ENCODE assay signal across 8 cellular contexts in the genomic region with DNA sequence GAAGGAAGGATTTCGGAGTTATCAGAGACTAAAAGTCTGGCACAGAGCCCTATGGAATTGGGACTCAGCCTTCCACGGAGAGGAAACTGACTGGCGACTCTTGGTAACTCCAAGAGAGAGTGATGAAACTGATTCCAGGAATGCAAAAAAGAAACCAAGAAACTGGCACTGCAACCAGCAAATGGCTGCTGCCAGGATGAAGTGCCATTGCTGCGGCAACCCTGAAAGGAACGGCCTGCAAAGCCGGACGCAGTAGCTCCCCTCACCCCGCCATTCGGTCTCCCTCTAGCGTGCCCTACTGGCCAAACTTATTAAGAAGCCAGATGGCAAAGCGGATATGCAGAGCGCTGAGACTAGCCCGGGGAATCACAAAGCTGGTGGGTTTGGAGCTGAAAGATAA.
DNase-seq lines count a peak whose midpoint lies in the region; ATAC-seq and TF ChIP-seq lines count a peak whose summit lies in the region.

No MANE protein-coding gene starts in this region.

- H3K27ac ChIP-seq in DOHH2 (ENCODE audit: low read depth, low read length), result peak overlapping the region; percentile 96

- H3K4me1 Mint-ChIP-seq in activated T-helper 1 cell treated with anti-CD3 and anti-CD28 coated beads, Interleukin-12 subunit alpha, Interleukin-12 subunit beta, Interleukin-2, Interleukin-4 antibody, amounts not matched to agents 30 ng/mL and 10 ng/mL and 1 ng/mL, durations not matched to agents 14 hours and 24 hours and 36 hours (ENCODE audit: low read depth), result peaks cover 6% of the 10 kb centered on the region
- H3K4me1 Mint-ChIP-seq in glutamatergic neuron (ENCODE audit: low read depth, unreplicated experiment), result peaks cover 23% of the 10 kb centered on the region
- H3K4me1 Mint-ChIP-seq in Calu3 (ENCODE audit: low read depth, unreplicated experiment), result no peaks in the 10 kb centered on the region
- H3K4me1 Mint-ChIP-seq in activated T-helper 2 cell treated with anti-CD3 and anti-CD28 coated beads, Interferon-gamma antibody, Interleukin-2, Interleukin-4, amounts not matched to agents 10 μg/mL and 5 μg/mL and 100 μg/mL, durations not matched to agents 14 hours and 24 hours and 36 hours (ENCODE audit: low read depth), result peaks cover 3% of the 10 kb centered on the region

- H3K36me3 Mint-ChIP-seq in activated T-helper 1 cell treated with anti-CD3 and anti-CD28 coated beads, Interleukin-12 subunit alpha, Interleukin-12 subunit beta, Interleukin-2, Interleukin-4 antibody, amounts not matched to agents 30 ng/mL and 10 ng/mL and 1 ng/mL, durations not matched to agents 14 hours and 24 hours and 36 hours (ENCODE audit: low read depth), result no peaks in the 10 kb centered on the region
- H3K36me3 Mint-ChIP-seq in glutamatergic neuron (ENCODE audit: unreplicated experiment) (no peaks in the 10 kb centered on the region), Calu3 (ENCODE audit: insufficient read depth, unreplicated experiment) (no peaks in the 10 kb centered on the region)
- H3K36me3 Mint-ChIP-seq in activated T-helper 2 cell treated with anti-CD3 and anti-CD28 coated beads, Interferon-gamma antibody, Interleukin-2, Interleukin-4, amounts not matched to agents 10 μg/mL and 5 μg/mL and 100 μg/mL, durations not matched to agents 14 hours and 24 hours and 36 hours (ENCODE audit: low read depth), result no peaks in the 10 kb centered on the region

- no peak overlapping the region for H3K27ac Mint-ChIP-seq in activated T-helper 1 cell treated with anti-CD3 and anti-CD28 coated beads, Interleukin-12 subunit alpha, Interleukin-12 subunit beta, Interleukin-2, Interleukin-4 antibody, amounts not matched to agents 30 ng/mL and 10 ng/mL and 1 ng/mL, durations not matched to agents 14 hours and 24 hours and 36 hours
- H3K27ac Mint-ChIP-seq in glutamatergic neuron (ENCODE audit: unreplicated experiment) (peak overlapping the region; percentile 72), Calu3 (ENCODE audit: unreplicated experiment) (no peak overlapping the region)
- H3K27ac Mint-ChIP-seq in activated T-helper 2 cell treated with anti-CD3 and anti-CD28 coated beads, Interferon-gamma antibody, Interleukin-2, Interleukin-4, amounts not matched to agents 10 μg/mL and 5 μg/mL and 100 μg/mL, durations not matched to agents 14 hours and 24 hours and 36 hours, result no peak overlapping the region

- CTCF ChIA-PET in Calu3 (lab: Charles Lee), result no interaction called here

- no peaks in the 10 kb centered on the region for H3K9me2 ChIP-seq in DOHH2 (replicated peaks; ENCODE audit: control insufficient read depth, low read length)

- peaks cover 9% of the 10 kb centered on the region; the same call in 1 of the 2 replicates for H3K9me3 ChIP-seq in DOHH2 (ENCODE audit: control insufficient read depth, insufficient read depth, low read length)

- H3K4me3 Mint-ChIP-seq in activated T-helper 1 cell treated with anti-CD3 and anti-CD28 coated beads, Interleukin-12 subunit alpha, Interleukin-12 subunit beta, Interleukin-2, Interleukin-4 antibody, amounts not matched to agents 30 ng/mL and 10 ng/mL and 1 ng/mL, durations not matched to agents 14 hours and 24 hours and 36 hours, result no peak overlapping the region
- H3K4me3 Mint-ChIP-seq in glutamatergic neuron (ENCODE audit: unreplicated experiment) (peak overlapping the region; percentile 68), Calu3 (ENCODE audit: low read depth, unreplicated experiment) (no peak overlapping the region)
- H3K4me3 Mint-ChIP-seq in activated T-helper 2 cell treated with anti-CD3 and anti-CD28 coated beads, Interferon-gamma antibody, Interleukin-2, Interleukin-4, amounts not matched to agents 10 μg/mL and 5 μg/mL and 100 μg/mL, durations not matched to agents 14 hours and 24 hours and 36 hours (ENCODE audit: low read depth), result no peak overlapping the region

- peaks cover 34% of the 10 kb centered on the region for H3K36me3 ChIP-seq in DOHH2 (ENCODE audit: control insufficient read depth, low read length)

- H3K4me1 ChIP-seq in DOHH2 (ENCODE audit: control insufficient read depth, low read length), result peaks cover 46% of the 10 kb centered on the region

- H3K4me3 ChIP-seq in DOHH2 (ENCODE audit: low read length), result peak overlapping the region; percentile 65

- TF ChIP-seq CTCF in DOHH2 (IDR thresholded peaks at IDR 0.05; ENCODE audit: low read depth, low read length, poor library complexity, severe bottlenecking), result peak; percentile 53
- peak; percentile 67 for TF ChIP-seq CTCF in glutamatergic neuron (IDR thresholded peaks at IDR 0.05; ENCODE audit: partially characterized antibody, unreplicated experiment)
- no peak for TF ChIP-seq CTCF in omental fat pad (IDR thresholded peaks at IDR 0.05)
- TF ChIP-seq CTCF in Calu3 (IDR thresholded peaks at IDR 0.05; ENCODE audit: unreplicated experiment), result no peak

- H3K27me3 Mint-ChIP-seq in activated T-helper 1 cell treated with anti-CD3 and anti-CD28 coated beads, Interleukin-12 subunit alpha, Interleukin-12 subunit beta, Interleukin-2, Interleukin-4 antibody, amounts not matched to agents 30 ng/mL and 10 ng/mL and 1 ng/mL, durations not matched to agents 14 hours and 24 hours and 36 hours (ENCODE audit: insufficient read depth), result peaks cover 2% of the 10 kb centered on the region
- H3K27me3 Mint-ChIP-seq in glutamatergic neuron (ENCODE audit: unreplicated experiment) (no peaks in the 10 kb centered on the region), Calu3 (ENCODE audit: unreplicated experiment) (no peaks in the 10 kb centered on the region)
- no peaks in the 10 kb centered on the region for H3K27me3 Mint-ChIP-seq in activated T-helper 2 cell treated with anti-CD3 and anti-CD28 coated beads, Interferon-gamma antibody, Interleukin-2, Interleukin-4, amounts not matched to agents 10 μg/mL and 5 μg/mL and 100 μg/mL, durations not matched to agents 14 hours and 24 hours and 36 hours (ENCODE audit: low read depth)

- peak overlapping the region; percentile 83 for H3K4me2 ChIP-seq in DOHH2 (ENCODE audit: low read length)

- H3K9me3 Mint-ChIP-seq in activated T-helper 1 cell treated with anti-CD3 and anti-CD28 coated beads, Interleukin-12 subunit alpha, Interleukin-12 subunit beta, Interleukin-2, Interleukin-4 antibody, amounts not matched to agents 30 ng/mL and 10 ng/mL and 1 ng/mL, durations not matched to agents 14 hours and 24 hours and 36 hours, result no peaks in the 10 kb centered on the region
- H3K9me3 Mint-ChIP-seq in glutamatergic neuron (ENCODE audit: unreplicated experiment), result no peaks in the 10 kb centered on the region
- no peaks in the 10 kb centered on the region for H3K9me3 Mint-ChIP-seq in Calu3 (ENCODE audit: low read depth, unreplicated experiment)
- H3K9me3 Mint-ChIP-seq in activated T-helper 2 cell treated with anti-CD3 and anti-CD28 coated beads, Interferon-gamma antibody, Interleukin-2, Interleukin-4, amounts not matched to agents 10 μg/mL and 5 μg/mL and 100 μg/mL, durations not matched to agents 14 hours and 24 hours and 36 hours, result no peaks in the 10 kb centered on the region

- no peaks in the 10 kb centered on the region for H3K27me3 ChIP-seq in DOHH2 (ENCODE audit: control insufficient read depth, low read length)

- DNase-seq in activated T-helper 1 cell treated with anti-CD3 and anti-CD28 coated beads, Interleukin-12 subunit alpha, Interleukin-12 subunit beta, Interleukin-2, Interleukin-4 antibody, amounts not matched to agents 30 ng/mL and 10 ng/mL and 1 ng/mL, durations not matched to agents 14 hours and 24 hours and 36 hours (ENCODE audit: low spot score), result peak; percentile 0
- DNase-seq in glutamatergic neuron (peak; percentile 82), omental fat pad (ENCODE audit: low spot score) (no peak), Calu3 (no peak)
- no peak for DNase-seq in activated T-helper 2 cell treated with anti-CD3 and anti-CD28 coated beads, Interferon-gamma antibody, Interleukin-2, Interleukin-4, amounts not matched to agents 10 μg/mL and 5 μg/mL and 100 μg/mL, durations not matched to agents 14 hours and 24 hours and 36 hours (ENCODE audit: low spot score)

- no peaks in the 10 kb centered on the region for H3K79me2 ChIP-seq in DOHH2 (ENCODE audit: control insufficient read depth, low read length)

- no peaks in the 10 kb centered on the region for H4K20me1 ChIP-seq in DOHH2 (ENCODE audit: control insufficient read depth, insufficient read depth, low read depth, low read length)

- intact Hi-C loops in activated T-helper 1 cell treated with anti-CD3 and anti-CD28 coated beads, Interleukin-12 subunit alpha, Interleukin-12 subunit beta, Interleukin-2, Interleukin-4 antibody, amounts not matched to agents 30 ng/mL and 10 ng/mL and 1 ng/mL, durations not matched to agents 14 hours and 24 hours and 36 hours (cut with micrococcal nuclease), result no loop called here
- intact Hi-C loops in Calu3 (cut with micrococcal nuclease; ENCODE audit: unreplicated experiment), result no loop called here
- intact Hi-C loops in activated T-helper 2 cell treated with anti-CD3 and anti-CD28 coated beads, Interferon-gamma antibody, Interleukin-2, Interleukin-4, amounts not matched to agents 10 μg/mL and 5 μg/mL and 100 μg/mL, durations not matched to agents 14 hours and 24 hours and 36 hours (cut with micrococcal nuclease), result no loop called here

- ATAC-seq in GM19467 (IDR thresholded peaks at IDR 0.05; ENCODE audit: unreplicated experiment) (peak; percentile 70), HG03521 (IDR thresholded peaks at IDR 0.05; ENCODE audit: unreplicated experiment) (peak; percentile 77), omental fat pad (ENCODE audit: low FRiP score) (peak; percentile 75)

- peaks cover 31% of the 10 kb centered on the region for H3F3A ChIP-seq in DOHH2 (ENCODE audit: control insufficient read depth, insufficient read depth)

- no TSS peak for BruUV-seq in Calu3 (replicated peaks; lab: Mats Ljungman, UMichigan)

Comparison
In these comparisons a context has a peak if more than half of its experiments do, and no peak if none do; other contexts are left out.
1. CTCF ChIP-seq: peak in DOHH2 (single experiment) and glutamatergic neuron (single experiment); none in omental fat pad (0 of 3) and Calu3 (single experiment).
2. DNase-seq: peak in activated T-helper 1 cell treated with anti-CD3 and anti-CD28 coated beads, Interleukin-12 subunit alpha, Interleukin-12 subunit beta, Interleukin-2, Interleukin-4 antibody, amounts not matched to agents 30 ng/mL and 10 ng/mL and 1 ng/mL, durations not matched to agents 14 hours and 24 hours and 36 hours (single experiment) and glutamatergic neuron (single experiment); none in omental fat pad (single experiment), Calu3 (single experiment) and activated T-helper 2 cell treated with anti-CD3 and anti-CD28 coated beads, Interferon-gamma antibody, Interleukin-2, Interleukin-4, amounts not matched to agents 10 μg/mL and 5 μg/mL and 100 μg/mL, durations not matched to agents 14 hours and 24 hours and 36 hours (single experiment).
3. Peak in every context shown above with its lines, with median percentiles within 50 percentile points of each other: ATAC-seq.